19 cellular contexts compared by ENCODE assay signal in the genomic region with DNA sequence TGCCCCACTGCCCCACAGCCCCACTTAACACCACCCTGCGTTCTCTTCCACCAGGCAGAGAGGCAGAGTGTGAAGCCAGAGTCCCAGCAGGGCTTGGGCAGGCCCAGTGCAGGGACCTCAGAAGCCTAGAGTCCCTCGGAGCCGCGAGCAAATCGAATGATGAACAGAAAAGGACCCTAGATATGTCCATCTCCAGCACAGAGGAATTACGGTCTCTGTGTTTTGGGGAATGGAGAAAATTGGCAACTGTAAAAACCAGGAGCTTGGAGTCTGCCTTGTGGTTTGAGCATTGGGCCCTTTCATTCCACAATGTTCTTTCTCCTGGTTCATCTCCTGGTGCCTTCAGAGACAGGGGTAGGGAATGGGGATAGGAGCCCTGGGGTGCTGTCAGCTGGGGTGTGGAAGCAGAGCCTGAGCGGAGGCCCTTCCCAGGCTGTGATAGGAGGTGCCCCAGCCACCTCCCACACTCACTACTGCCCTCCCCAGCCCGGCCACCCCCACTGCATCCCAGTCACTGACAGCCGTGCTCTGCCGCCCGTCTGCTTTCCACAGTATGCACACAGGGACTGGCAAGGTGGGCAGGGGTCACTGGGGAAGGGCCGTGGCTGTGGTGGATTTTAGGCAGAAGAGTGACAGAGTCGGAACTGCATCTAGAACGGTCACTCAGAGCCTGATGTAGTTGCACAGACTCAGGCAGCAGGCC. TPM values are rescaled to one million over a fixed set of nuclear protein-coding genes. Genes with fewer than 3 reads are reported as not detected.
DNase-seq lines count a peak whose midpoint lies in the region; ATAC-seq, FAIRE-seq and TF ChIP-seq lines count a peak whose summit lies in the region.
"Had no signal": no experiment of that assay in that cellular context is flagged by ENCODE, and none has a peak within 500 bp of the region (broad histone marks: within the 10 kb centered on the region; RNA-seq: fewer than 3 reads in every experiment).

No MANE protein-coding gene starts in this region.

- peak overlapping the region; percentile 66; the same call in 1 of the 2 replicates for H4K8ac ChIP-seq in H1 (ENCODE audit: extremely low read depth, insufficient read depth, low read length)

- H3K18ac ChIP-seq in H1 (ENCODE audit: extremely low read depth, low read length): no peak overlapping the region

- H3K27ac Mint-ChIP-seq in naive thymus-derived CD4-positive, alpha-beta T cell: no peak overlapping the region

- POLR2A ChIA-PET in PC-3 (lab: Charles Lee; ENCODE audit: unreplicated experiment) (no interaction called here), H1 (lab: Charles Lee; ENCODE audit: partially characterized antibody) (no interaction called here), OCI-LY7 (lab: Charles Lee) (no interaction called here)
- POLR2A ChIA-PET in naive thymus-derived CD4-positive, alpha-beta T cell (lab: Charles Lee): no interaction called here

- peak overlapping the region; percentile 0 for H4K91ac ChIP-seq in H1 (replicated peaks; ENCODE audit: insufficient read length, low read length)

- TF ChIP-seq CTCF in BE2C (IDR thresholded peaks at IDR 0.05; ENCODE audit: low read depth, low read length) (0 out of 2 replicates have a peak, but pooled peaks have one; percentile 4), PC-3 (conservative IDR thresholded peaks at IDR 0.05; ENCODE audit: low read depth, low read length) (no peak), H1 (IDR thresholded peaks at IDR 0.05; ENCODE audit: control extremely low read depth in 1 of 3, insufficient read depth in 1 of 3, low read depth in 1 of 3, low read length in 3 of 3) (peak; percentile 22 to 61 (median 54); a peak in 2 of 4 replicates), mucosa of descending colon (IDR thresholded peaks at IDR 0.05) (no peak), OCI-LY7 (conservative IDR thresholded peaks at IDR 0.05; ENCODE audit: low read length) (no peak)

- no peaks in the 10 kb centered on the region for H3K27me3 ChIP-seq in BE2C
- no peaks in the 10 kb centered on the region for H3K27me3 ChIP-seq in PC-3 (ENCODE audit: low read length)
- peaks cover 0 to 3% (median 0%) of the 10 kb centered on the region in 4 experiments; a peak in 2 of 7 replicates for H3K27me3 ChIP-seq in H1 (replicated peaks in 1 of 4; ENCODE audit: control insufficient read depth in 3 of 4, extremely low read depth in 1 of 4, insufficient read depth in 3 of 4, low read length in 3 of 4)
- no peaks in the 10 kb centered on the region for H3K27me3 ChIP-seq in naive thymus-derived CD4-positive, alpha-beta T cell (ENCODE audit: control insufficient read depth in 2 of 2, insufficient read depth in 2 of 2, low read length in 2 of 2)

- H3K27me3 Mint-ChIP-seq in naive thymus-derived CD4-positive, alpha-beta T cell: peaks cover 6 to 22% (median 12%) of the 10 kb centered on the region in 5 donors

- 84% methylated on average over 14 of the region's 14 CpGs; no CpG with 5 or more reads in 1 of the 2 experiments for WGBS in H1 (ENCODE audit: extremely low coverage in 1 of 2, insufficient coverage in 1 of 2, insufficient read length in 1 of 2, insufficient replicate concordance in 2 of 2, low coverage in 1 of 2, low lambda C conversion rate in 2 of 2, missing lambda C conversion rate in 1 of 2), 2 experiments

- TF ChIP-seq RAD21 in H1 (IDR thresholded peaks at IDR 0.05 in 1 of 2, conservative IDR thresholded peaks at IDR 0.05 in 1 of 2; ENCODE audit: low read depth in 2 of 2, low read length in 2 of 2): no peak; a peak in 1 of 4 replicates

- TF ChIP-seq POLR2A in H1 (IDR thresholded peaks at IDR 0.05; ENCODE audit: control extremely low read depth in 1 of 2, low read depth in 2 of 2, low read length in 2 of 2): no peak

- no peak overlapping the region for H3K27ac ChIP-seq in PC-3 (ENCODE audit: low read length)
- H3K27ac ChIP-seq in H1 (ENCODE audit: low read depth, low read length): no peak overlapping the region
- no peak overlapping the region for H3K27ac ChIP-seq in OCI-LY7 (ENCODE audit: low read depth, low read length, poor library complexity, severe bottlenecking)
- H3K27ac ChIP-seq in naive thymus-derived CD4-positive, alpha-beta T cell (ENCODE audit: low read depth, low read length): no peak overlapping the region

- H3K4me2 ChIP-seq in PC-3 (ENCODE audit: low read length) (no peak overlapping the region), H1 (ENCODE audit: insufficient read depth in 1 of 2, low read depth in 2 of 2, low read length in 2 of 2) (no peak overlapping the region), OCI-LY7 (ENCODE audit: low read length) (no peak overlapping the region)
- H3K4me2 ChIP-seq: SK-N-SH had no signal

- H3K23me2 ChIP-seq in H1 (ENCODE audit: low read depth, low read length): no peaks in the 10 kb centered on the region

- TF ChIP-seq EP300 in H1 (IDR thresholded peaks at IDR 0.05; ENCODE audit: borderline replicate concordance in 1 of 2, low read depth in 2 of 2, low read length in 2 of 2): no peak

- no TSS peak for BruUV-seq in PC-3 (replicated peaks; lab: Mats Ljungman, UMichigan)
- BruUV-seq in OCI-LY7 (replicated peaks; lab: Mats Ljungman, UMichigan): no TSS peak

- no peak overlapping the region for H2BK120ac ChIP-seq in H1 (replicated peaks; ENCODE audit: low read depth, low read length)

- no peak overlapping the region for H3K9ac ChIP-seq in PC-3 (ENCODE audit: low read length)
- no peak overlapping the region for H3K9ac ChIP-seq in H1 (replicated peaks in 1 of 4; ENCODE audit: extremely low read depth in 1 of 4, low read depth in 3 of 4, low read length in 3 of 4)
- H3K9ac ChIP-seq: SK-N-SH had no signal

- peak overlapping the region; percentile 61; the same call in 1 of the 2 replicates for H2BK15ac ChIP-seq in H1 (ENCODE audit: low read length)

- H3K56ac ChIP-seq in H1 (replicated peaks; ENCODE audit: insufficient read length, low read depth, low read length): no peak overlapping the region

- H4K5ac ChIP-seq in H1 (ENCODE audit: insufficient read length, low read depth, low read length): no peak overlapping the region

- no peak for FAIRE-seq in H1 (lab: Jason Lieb, UNC)
- FAIRE-seq: A204.1, GM12891, H54 had no signal

- no peaks in the 10 kb centered on the region for H3K36me3 Mint-ChIP-seq in naive thymus-derived CD4-positive, alpha-beta T cell
- H3K36me3 Mint-ChIP-seq: CD14-positive monocyte had no signal

- no peak overlapping the region for H2BK20ac ChIP-seq in H1 (ENCODE audit: low read length)

- peaks cover 28% of the 10 kb centered on the region for H3K4me1 ChIP-seq in BE2C
- H3K4me1 ChIP-seq in PC-3 (ENCODE audit: insufficient read depth, low read length): peaks cover 19% of the 10 kb centered on the region
- 0 out of 7 replicates have a peak, but pooled peaks cover 0 to 2% (median under 1%) of the 10 kb centered on the region in 4 experiments for H3K4me1 ChIP-seq in H1 (replicated peaks in 1 of 4; ENCODE audit: control insufficient read depth in 3 of 4, insufficient read depth in 4 of 4, low read length in 3 of 4)
- no peaks in the 10 kb centered on the region for H3K4me1 ChIP-seq in mucosa of descending colon (ENCODE audit: low read depth)
- no peaks in the 10 kb centered on the region for H3K4me1 ChIP-seq in OCI-LY7 (ENCODE audit: insufficient read depth, low read length, poor library complexity, severe bottlenecking)
- H3K4me1 ChIP-seq in naive thymus-derived CD4-positive, alpha-beta T cell (ENCODE audit: control insufficient read depth in 2 of 2, insufficient read depth in 2 of 2, low read length in 2 of 2): no peaks in the 10 kb centered on the region

- H3K9me3 ChIP-seq in BE2C (no peaks in the 10 kb centered on the region), PC-3 (ENCODE audit: low read length) (no peaks in the 10 kb centered on the region), H1 (ENCODE audit: insufficient read depth in 2 of 2, low read depth in 1 of 2, low read length in 1 of 2) (no peaks in the 10 kb centered on the region), mucosa of descending colon (no peaks in the 10 kb centered on the region), OCI-LY7 (ENCODE audit: low read length) (no peaks in the 10 kb centered on the region)
- no peaks in the 10 kb centered on the region for H3K9me3 ChIP-seq in naive thymus-derived CD4-positive, alpha-beta T cell (ENCODE audit: control insufficient read depth in 2 of 3, low read length in 3 of 3)
- H3K9me3 ChIP-seq: SK-N-SH had no signal

- CTCF ChIA-PET in PC-3 (lab: Charles Lee): no interaction called here
- CTCF ChIA-PET in H1 (lab: Charles Lee; ENCODE audit: partially characterized antibody): interaction anchor here (0.7 to 12.2 kb wide), 6 partner anchors 11 to 63 kb away, joined by 3 to 171 read pairs (median 6); no protein-coding TSS in a partner anchor
- CTCF ChIA-PET in OCI-LY7 (lab: Charles Lee; ENCODE audit: unreplicated experiment): no interaction called here
- CTCF ChIA-PET in naive thymus-derived CD4-positive, alpha-beta T cell (lab: Charles Lee): no interaction called here

- H3K14ac ChIP-seq in H1 (ENCODE audit: insufficient read length): no peak overlapping the region

- H3K79me1 ChIP-seq in H1 (ENCODE audit: low read depth, low read length): no peaks in the 10 kb centered on the region

- no peak overlapping the region for H3K4ac ChIP-seq in H1 (replicated peaks; ENCODE audit: insufficient read length, low read depth, low read length)

- H2AFZ ChIP-seq in PC-3 (ENCODE audit: low read length): no peak overlapping the region
- no peak overlapping the region for H2AFZ ChIP-seq in H1 (ENCODE audit: low read length)
- H2AFZ ChIP-seq in OCI-LY7 (ENCODE audit: low read length): no peak overlapping the region

- H2BK5ac ChIP-seq in H1 (ENCODE audit: low read depth, low read length): no peak overlapping the region

- peak; percentile 13; the same call in 1 of the 2 replicates for ATAC-seq in PC-3
- ATAC-seq in mucosa of descending colon: peak; percentile 18
- ATAC-seq in naive thymus-derived CD4-positive, alpha-beta T cell: no peak
- ATAC-seq in HG03159 (IDR thresholded peaks at IDR 0.05; ENCODE audit: unreplicated experiment): no peak
- ATAC-seq in left cardiac atrium: no peak

- intact Hi-C loops in PC-3 (cut with micrococcal nuclease) (no loop called here), mucosa of descending colon (cut with DNase I, micrococcal nuclease) (no loop called here), OCI-LY7 (cut with micrococcal nuclease; ENCODE audit: unreplicated experiment) (no loop called here), left cardiac atrium (cut with DNase I) (no loop called here)
- intact Hi-C loops in naive thymus-derived CD4-positive, alpha-beta T cell (cut with micrococcal nuclease): no loop called here

- H3K23ac ChIP-seq in H1 (ENCODE audit: insufficient read length): no peak overlapping the region

- H3K9me2 ChIP-seq in PC-3 (replicated peaks; ENCODE audit: low read length): no peaks in the 10 kb centered on the region
- H3K9me2 ChIP-seq in OCI-LY7 (ENCODE audit: insufficient read depth, low read length): no peaks in the 10 kb centered on the region
- H3K9me2 ChIP-seq: SK-N-SH had no signal

- no peak overlapping the region for H2BK12ac ChIP-seq in H1 (ENCODE audit: low read depth, low read length)

- no peaks in the 10 kb centered on the region for H3F3A ChIP-seq in PC-3 (ENCODE audit: low read length, unreplicated experiment)

- DNase-seq in BE2C (no peak), PC-3 (no peak), H1 (ENCODE audit: low read depth in 1 of 2, low spot score in 2 of 2) (peak in 1 of 2 experiments; percentile 53), mucosa of descending colon (no peak), OCI-LY7 (ENCODE audit: low spot score) (no peak), left cardiac atrium (no peak)
- DNase-seq in naive thymus-derived CD4-positive, alpha-beta T cell: no peak
- DNase-seq: MV-4-11; NCI-H146; NCI-H2081 treated with DMSO at 0.1 percent for 48 hours; NCI-H226; NCI-H526; NK-92 treated with Interleukin-12 subunit alpha and Interleukin-12 subunit beta, amount 100 ng/mL, for 24 hours; SK-N-SH had no signal

- H3K4me3 ChIP-seq in BE2C (ENCODE audit: low read depth, low read length) (no peak overlapping the region), PC-3 (ENCODE audit: low read length) (no peak overlapping the region), H1 (ENCODE audit: extremely low read depth in 1 of 4, insufficient read depth in 2 of 4, low read depth in 3 of 4, low read length in 4 of 4) (no peak overlapping the region), mucosa of descending colon (no peak overlapping the region), OCI-LY7 (ENCODE audit: low read depth, low read length, poor library complexity, severe bottlenecking) (no peak overlapping the region)
- no peak overlapping the region for H3K4me3 ChIP-seq in naive thymus-derived CD4-positive, alpha-beta T cell (ENCODE audit: low read length)

- H3K4me3 Mint-ChIP-seq in naive thymus-derived CD4-positive, alpha-beta T cell: no peak overlapping the region
- H3K4me3 Mint-ChIP-seq: CD14-positive monocyte had no signal

- H3K9me3 Mint-ChIP-seq in naive thymus-derived CD4-positive, alpha-beta T cell: peaks cover 0 to 1% (median 0%) of the 10 kb centered on the region in 11 donors

- no peak overlapping the region for H2AK5ac ChIP-seq in H1 (ENCODE audit: low read depth, low read length)

- no peaks in the 10 kb centered on the region for H3K4me1 Mint-ChIP-seq in naive thymus-derived CD4-positive, alpha-beta T cell
- H3K4me1 Mint-ChIP-seq: CD14-positive monocyte had no signal

- no peaks in the 10 kb centered on the region for H3K36me3 ChIP-seq in BE2C
- H3K36me3 ChIP-seq in PC-3 (ENCODE audit: low read depth, low read length): no peaks in the 10 kb centered on the region
- H3K36me3 ChIP-seq in H1 (ENCODE audit: control insufficient read depth in 2 of 4, insufficient read depth in 4 of 4, low read length in 3 of 4): no peaks in the 10 kb centered on the region
- no peaks in the 10 kb centered on the region for H3K36me3 ChIP-seq in mucosa of descending colon (ENCODE audit: low read depth)
- H3K36me3 ChIP-seq in OCI-LY7 (ENCODE audit: insufficient read depth, low read length): no peaks in the 10 kb centered on the region
- H3K36me3 ChIP-seq in naive thymus-derived CD4-positive, alpha-beta T cell (ENCODE audit: control insufficient read depth in 2 of 3, insufficient read depth in 3 of 3, low read length in 3 of 3): no peaks in the 10 kb centered on the region

- H4K20me1 ChIP-seq in PC-3 (ENCODE audit: low read length): no peaks in the 10 kb centered on the region
- no peaks in the 10 kb centered on the region for H4K20me1 ChIP-seq in H1 (replicated peaks in 1 of 2; ENCODE audit: control insufficient read depth in 1 of 2, insufficient read depth in 2 of 2, low read length in 2 of 2)
- no peaks in the 10 kb centered on the region for H4K20me1 ChIP-seq in OCI-LY7 (ENCODE audit: insufficient read depth, low read length)

- H3K79me2 ChIP-seq in PC-3 (ENCODE audit: low read length): no peaks in the 10 kb centered on the region
- H3K79me2 ChIP-seq in H1 (ENCODE audit: control insufficient read depth in 1 of 2, insufficient read depth in 2 of 2, low read length in 2 of 2): no peaks in the 10 kb centered on the region
- no peaks in the 10 kb centered on the region for H3K79me2 ChIP-seq in OCI-LY7 (ENCODE audit: insufficient read depth, low read depth, low read length)

RNA-seq across cellular contexts. Expression of a gene that starts 26.7 kb away (rescaled TPM):
- 1.6 TPM for polyA plus RNA-seq in BE2C (2012; ENCODE audit: insufficient read depth, insufficient read length, low read depth)
- total RNA-seq in PC-3 (2014; rRNA removed) (not detected in 2 replicates), mucosa of descending colon (not detected), OCI-LY7 (2022) (not detected in 2 replicates), left cardiac atrium (not detected)
- total RNA-seq in H1 (2021; fragmentation: NEBNext Ultra II Directional; extraction: Animal tissue kit (Norgen Biotek cat#: 25700)): not detected in 2 replicates
- 0.02 TPM in 1 of 2 replicates, not detected in the other for polyA plus RNA-seq in H1 (2011; rRNA removed)
- not detected for polyA plus RNA-seq in H1 (2011; cell fraction: cytosol; rRNA removed)
- polyA plus RNA-seq in H1 (2011; cell fraction: nucleus; rRNA removed): not detected
- polyA plus RNA-seq in H1 (2012, experiment 1 of 2): 0.15 to 0.34 TPM in 2 of 4 replicates, not detected in the others
- polyA plus RNA-seq in H1 (2012, experiment 2 of 2): 0.04 TPM
- not detected for polyA plus RNA-seq in H1 (2013, experiment 1 of 2)
- 0.02 TPM for polyA plus RNA-seq in H1 (2013, experiment 2 of 2)
- polyA minus RNA-seq in H1 (2011; rRNA and poly(A)+ RNA removed): not detected in 2 replicates
- polyA minus RNA-seq in H1 (2011; cell fraction: cytosol; rRNA and poly(A)+ RNA removed): not detected
- not detected for polyA minus RNA-seq in H1 (2011; cell fraction: nucleus; rRNA and poly(A)+ RNA removed)
- total RNA-seq in OCI-LY7 (2014; rRNA removed; shearing (Covaris generic)): not detected in 2 replicates
- total RNA-seq in naive thymus-derived CD4-positive, alpha-beta T cell: not detected
- polyA plus RNA-seq in naive thymus-derived CD4-positive, alpha-beta T cell: not detected
- polyA plus RNA-seq: CD14-positive monocyte had no signal

Comparison
In these comparisons a context has a peak if more than half of its experiments do, and no peak if none do; other contexts are left out.
1. CTCF ChIP-seq: peak in BE2C (single experiment) and H1 (3 of 3); none in PC-3 (single experiment), mucosa of descending colon (single experiment) and OCI-LY7 (single experiment).
2. ATAC-seq: peak in PC-3 (single experiment) and mucosa of descending colon (single experiment); none in naive thymus-derived CD4-positive, alpha-beta T cell (single experiment), HG03159 (single experiment) and left cardiac atrium (0 of 2).